Comparison of ENCODE assay signal across 31 cellular contexts in genomic region chr3:173006006-173006405, GRCh38.
"Had no signal": no experiment of that assay in that cellular context is flagged by ENCODE, and none has a peak within 500 bp of the region (broad histone marks: within the 10 kb centered on the region; RNA-seq: fewer than 3 reads in every experiment).

No MANE protein-coding gene starts in this region.

- ATAC-seq: left colon; left lung; lower lobe of right lung; natural killer cell; pancreas; right cardiac atrium; sciatic nerve; stimulated activated effector memory CD8-positive, alpha-beta T cell treated with anti-CD3 and anti-CD28 coated beads, Interleukin-12 subunit alpha, Interleukin-12 subunit beta, amount 100 ng/mL, for 72 hours; upper lobe of right lung had no signal

- H3K9me3 ChIP-seq: left lung, lower lobe of right lung, pancreas, prostate gland, spleen, suprapubic skin, thoracic aorta, tibial artery, upper lobe of right lung had no signal

- H3K36me3 Mint-ChIP-seq: immature natural killer cell; naive B cell; natural killer cell; stimulated activated effector memory CD8-positive, alpha-beta T cell treated with anti-CD3 and anti-CD28 coated beads, Interleukin-12 subunit alpha, Interleukin-12 subunit beta, amount 100 ng/mL, for 72 hours had no signal

- H3K9me3 Mint-ChIP-seq: stimulated activated effector memory CD8-positive, alpha-beta T cell treated with anti-CD3 and anti-CD28 coated beads, Interleukin-12 subunit alpha, Interleukin-12 subunit beta, amount 100 ng/mL, for 72 hours had no signal

- H3K36me3 ChIP-seq: left lung, lower lobe of right lung, pancreas, prostate gland, spleen, suprapubic skin, thoracic aorta, tibial artery, upper lobe of right lung had no signal

- H3K27me3 ChIP-seq: left lung, pancreas, spleen, suprapubic skin, tibial artery, upper lobe of right lung had no signal

- H3K4me1 ChIP-seq: left lung, lower lobe of right lung, pancreas, prostate gland, spleen, suprapubic skin, tibial artery, upper lobe of right lung had no signal

- H3K27me3 Mint-ChIP-seq: naive B cell; stimulated activated naive CD8-positive, alpha-beta T cell treated with anti-CD3 and anti-CD28 coated beads, Interleukin-15, Interleukin-2, amounts not matched to agents 100 ng/mL and 50 ng/mL, for 24 hours had no signal

- DNase-seq: hypothalamus; immature natural killer cell; kidney; left colon; left lung; lower lobe of right lung; mammary epithelial cell; mesenchymal stem cell; naive B cell; natural killer cell; nephron progenitor cell; nucleus accumbens; pancreas; posterior cingulate gyrus; retina; right cardiac atrium; spleen; stimulated activated CD4-positive, alpha-beta T cell treated with anti-CD3 and anti-CD28 coated beads, Interleukin-4, amount 100 ng/mL, for 24 hours; stimulated activated naive CD4-positive, alpha-beta T cell; tibial artery; trophoblast cell; upper lobe of right lung had no signal

- H3K27ac ChIP-seq: left lung, lower lobe of right lung, pancreas, prostate gland, skin epidermis, spleen, suprapubic skin, thoracic aorta, tibial artery, upper lobe of right lung had no signal

- H3K4me3 ChIP-seq: left lung, lower lobe of right lung, pancreas, prostate gland, skin epidermis, spleen, suprapubic skin, thoracic aorta, tibial artery, upper lobe of right lung had no signal

- H3K27ac Mint-ChIP-seq: immature natural killer cell; naive B cell; natural killer cell; nephron progenitor cell; stimulated activated effector memory CD8-positive, alpha-beta T cell treated with anti-CD3 and anti-CD28 coated beads, Interleukin-12 subunit alpha, Interleukin-12 subunit beta, amount 100 ng/mL, for 72 hours; stimulated activated naive CD8-positive, alpha-beta T cell treated with anti-CD3 and anti-CD28 coated beads, Interleukin-15, Interleukin-2, amounts not matched to agents 100 ng/mL and 50 ng/mL, for 24 hours had no signal

- H3K4me3 Mint-ChIP-seq: immature natural killer cell; naive B cell; natural killer cell; nephron progenitor cell; stimulated activated effector memory CD8-positive, alpha-beta T cell treated with anti-CD3 and anti-CD28 coated beads, Interleukin-12 subunit alpha, Interleukin-12 subunit beta, amount 100 ng/mL, for 72 hours; stimulated activated naive CD8-positive, alpha-beta T cell treated with anti-CD3 and anti-CD28 coated beads, Interleukin-15, Interleukin-2, amounts not matched to agents 100 ng/mL and 50 ng/mL, for 24 hours had no signal

- H3K4me1 Mint-ChIP-seq: immature natural killer cell; naive B cell; natural killer cell; nephron progenitor cell; stimulated activated effector memory CD8-positive, alpha-beta T cell treated with anti-CD3 and anti-CD28 coated beads, Interleukin-12 subunit alpha, Interleukin-12 subunit beta, amount 100 ng/mL, for 72 hours had no signal

- FAIRE-seq: islet of Langerhans, kidney, pancreas, urothelium cell line had no signal
